Comparison of ENCODE assay signal across 14 cellular contexts in the genomic region with DNA sequence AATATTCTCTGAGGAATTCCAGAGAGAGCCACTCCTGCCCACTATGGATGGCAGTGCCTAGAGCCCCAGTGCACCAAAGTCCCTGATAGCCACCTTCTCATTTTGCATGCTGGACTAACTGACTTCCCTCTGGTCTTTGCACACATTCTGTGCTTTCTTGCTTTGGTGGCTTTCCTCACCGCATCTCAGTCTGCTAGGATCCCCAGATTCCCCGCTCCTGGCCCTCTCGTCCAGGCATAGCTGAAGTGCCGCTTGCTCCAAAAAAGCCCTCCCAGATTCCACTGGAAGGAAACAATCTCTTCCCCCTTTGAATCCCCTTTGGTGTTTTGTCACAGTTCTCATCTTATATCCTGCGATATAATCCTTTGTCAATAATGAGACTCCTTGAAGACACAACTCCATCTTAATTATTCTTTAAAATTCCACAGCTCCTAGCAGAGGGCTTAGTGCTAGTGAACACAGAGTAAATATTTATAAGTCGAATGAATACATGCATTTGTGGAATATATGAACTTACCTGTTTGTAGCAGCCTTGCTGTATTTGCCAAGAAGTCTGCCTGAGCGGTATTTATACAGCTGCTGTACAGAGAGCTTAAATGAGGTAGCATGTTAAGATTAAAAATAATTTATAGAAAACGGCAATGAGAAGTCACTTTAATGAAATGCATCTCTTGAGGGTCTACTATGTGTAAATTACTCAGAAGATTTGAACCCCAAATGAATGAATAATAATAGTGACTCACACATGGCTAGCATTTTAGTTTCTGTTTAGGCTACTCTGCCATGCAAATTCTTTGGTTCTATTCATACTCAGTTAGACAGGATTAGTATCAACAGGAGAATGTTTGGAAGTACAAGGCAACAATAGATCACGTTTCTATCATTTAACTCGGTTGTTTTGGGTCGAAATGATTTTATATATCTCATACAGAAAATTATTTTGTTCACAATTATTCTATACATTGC.
A peak's percentile ranks its signal among the peaks of the same experiment; 100 is the strongest.
DNase-seq lines count a peak whose midpoint lies in the region; ATAC-seq and TF ChIP-seq lines count a peak whose summit lies in the region.
"Had no signal": no experiment of that assay in that cellular context is flagged by ENCODE, and none has a peak within 500 bp of the region (broad histone marks: within the 10 kb centered on the region; RNA-seq: fewer than 3 reads in every experiment).

No MANE protein-coding gene starts in this region.

- H3K27ac ChIP-seq in SJCRH30 (peak overlapping the region; percentile 52), gastroesophageal sphincter (no peak overlapping the region), psoas muscle (no peak overlapping the region)
- H3K27ac ChIP-seq: ascending aorta; BLaER1 treated with 17β-estradiol and CSF1 and Interleukin-3, amounts not matched to agents 10 nM and 100 nM; gastrocnemius medialis had no signal

- peak overlapping the region; percentile 44 for H3K4me3 ChIP-seq in SJCRH30
- H3K4me3 ChIP-seq in gastroesophageal sphincter = no peak overlapping the region
- no peak overlapping the region for H3K4me3 ChIP-seq in psoas muscle
- H3K4me3 ChIP-seq: ascending aorta; BLaER1 treated with 17β-estradiol and CSF1 and Interleukin-3, amounts not matched to agents 10 nM and 100 nM; gastrocnemius medialis had no signal

- ATAC-seq in HG03432 (IDR thresholded peaks at IDR 0.05; ENCODE audit: unreplicated experiment) (peak; percentile 80), gastroesophageal sphincter (no peak), left ventricle myocardium superior (no peak), psoas muscle (no peak)
- ATAC-seq: gastrocnemius medialis had no signal

- intact Hi-C loops in left ventricle myocardium superior (cut with micrococcal nuclease) = no loop called here
- intact Hi-C loops in psoas muscle (cut with DNase I) = no loop called here

- WGBS in gastroesophageal sphincter (ENCODE audit: low coverage in 1 of 2), 2 donors = 47 to 56% methylated on average over 5 to 10 of the region's 11 CpGs
- WGBS in psoas muscle, 3 donors = 66 to 70% (median 68%) methylated on average over 11 of the region's 11 CpGs

- H3K36me3 ChIP-seq in SJCRH30 (no peaks in the 10 kb centered on the region), gastroesophageal sphincter (no peaks in the 10 kb centered on the region), psoas muscle (ENCODE audit: insufficient read depth in 1 of 2, low read depth in 1 of 2) (no peaks in the 10 kb centered on the region)
- H3K36me3 ChIP-seq: ascending aorta; BLaER1 treated with 17β-estradiol and CSF1 and Interleukin-3, amounts not matched to agents 10 nM and 100 nM; gastrocnemius medialis had no signal

- no peaks in the 10 kb centered on the region for H3K27me3 ChIP-seq in SJCRH30
- H3K27me3 ChIP-seq in gastroesophageal sphincter = no peaks in the 10 kb centered on the region
- H3K27me3 ChIP-seq in psoas muscle (ENCODE audit: insufficient read depth in 3 of 3, low read length in 2 of 3) = no peaks in the 10 kb centered on the region
- H3K27me3 ChIP-seq: ascending aorta; BLaER1 treated with 17β-estradiol and CSF1 and Interleukin-3, amounts not matched to agents 10 nM and 100 nM; gastrocnemius medialis had no signal

- TF ChIP-seq CTCF in gastroesophageal sphincter (IDR thresholded peaks at IDR 0.05) (no peak), psoas muscle (IDR thresholded peaks at IDR 0.05) (no peak)

- H3K4me1 ChIP-seq in SJCRH30 (peaks cover 7% of the 10 kb centered on the region; the same call in 1 of the 2 replicates), gastroesophageal sphincter (no peaks in the 10 kb centered on the region), psoas muscle (no peaks in the 10 kb centered on the region)
- H3K4me1 ChIP-seq: ascending aorta; BLaER1 treated with 17β-estradiol and CSF1 and Interleukin-3, amounts not matched to agents 10 nM and 100 nM; gastrocnemius medialis had no signal

- no peak for TF ChIP-seq POLR2A in gastroesophageal sphincter (IDR thresholded peaks at IDR 0.05)

- no peak for TF ChIP-seq EP300 in gastroesophageal sphincter (IDR thresholded peaks at IDR 0.05)

- DNase-seq in AG20443 (ENCODE audit: low spot score) (peak; percentile 24), SJCRH30 (peak; percentile 41 to 63), kidney glomerular epithelial cell (lab: John Stamatoyannopoulos, UW) (peak; percentile 63), left ventricle myocardium superior (no peak), psoas muscle (no peak)
- no peak for DNase-seq in activated naive CD4-positive, alpha-beta T cell (lab: John Stamatoyannopoulos, UW)
- DNase-seq: gastrocnemius medialis, midbrain, NCI-H187 treated with DMSO at 0.1 percent for 48 hours, SW 1271 had no signal

- H3K9me3 ChIP-seq in SJCRH30 (replicated peaks) (no peaks in the 10 kb centered on the region), gastroesophageal sphincter (no peaks in the 10 kb centered on the region), psoas muscle (no peaks in the 10 kb centered on the region)
- H3K9me3 ChIP-seq: ascending aorta; BLaER1 treated with 17β-estradiol and CSF1 and Interleukin-3, amounts not matched to agents 10 nM and 100 nM; gastrocnemius medialis had no signal

Comparison
In these comparisons a context has a peak if more than half of its experiments do, and no peak if none do; other contexts are left out.
1. DNase-seq: peak in AG20443 (single experiment), SJCRH30 (2 of 2) and kidney glomerular epithelial cell (single experiment); none in left ventricle myocardium superior (single experiment), psoas muscle (0 of 2) and activated naive CD4-positive, alpha-beta T cell (0 of 4).